ENCODE assay signal across 31 cellular contexts in genomic region chr20:24770628-24771556, GRCh38.
DNase-seq lines count a peak whose midpoint lies in the region; ATAC-seq and TF ChIP-seq lines count a peak whose summit lies in the region.
"Had no signal": no experiment of that assay in that cellular context is flagged by ENCODE, and none has a peak within 500 bp of the region (broad histone marks: within the 10 kb centered on the region; RNA-seq: fewer than 3 reads in every experiment).

No MANE protein-coding gene starts in this region.

- peaks cover 2% of the 10 kb centered on the region for H3K9me3 Mint-ChIP-seq in activated CD8-positive, alpha-beta memory T cell treated with anti-CD3 and anti-CD28 coated beads, Interleukin-2, amount 10 ng/mL, durations not matched to agents 7 days and 5 days (ENCODE audit: low read depth)
- H3K9me3 Mint-ChIP-seq in osteocyte (ENCODE audit: unreplicated experiment), result peaks cover 8% of the 10 kb centered on the region

- peak; percentile 53 for DNase-seq in activated effector memory CD4-positive, alpha-beta T cell treated with anti-CD3 and anti-CD28 coated beads, Interleukin-2, amount 50 U/mL, for 16 hours
- no peak for DNase-seq in activated effector memory CD4-positive, alpha-beta T cell treated with Interleukin-2 at 50 U/mL for 16 hours
- DNase-seq in activated CD8-positive, alpha-beta memory T cell treated with anti-CD3 and anti-CD28 coated beads, Interleukin-2, amount 10 ng/mL, durations not matched to agents 7 days and 5 days, result peak; percentile 28
- DNase-seq in osteocyte (ENCODE audit: extremely low spot score, unreplicated experiment) (peak; percentile 63), NCI-H526 treated with DMSO at 0.1 percent for 48 hours (lab: John Stamatoyannopoulos, UW) (no peak), A673 (ENCODE audit: low spot score) (no peak), sigmoid colon (no peak), DMS79 (lab: John Stamatoyannopoulos, UW) (no peak)
- DNase-seq: activated CD4-positive, alpha-beta T cell treated with anti-CD3 and anti-CD28 coated beads for 36 hours; activated CD8-positive, alpha-beta T cell treated with anti-CD3 and anti-CD28 coated beads, Interleukin-2, amount 10 ng/mL, durations not matched to agents 7 days and 5 days; activated naive CD8-positive, alpha-beta T cell treated with anti-CD3 and anti-CD28 coated beads, Interleukin-2, amount 50 U/mL, for 24 hours; activated T-cell treated with anti-CD3 and anti-CD28 coated beads, Interleukin-2, amount 50 U/mL, for 1 hour; CD8-positive, alpha-beta T cell; central memory CD4-positive, alpha-beta T cell; EL; foreskin fibroblast; HCEC 1CT; mesendoderm; NCI-H1417 treated with DMSO at 0.1 percent for 48 hours; NCI-H2029 treated with DMSO at 0.1 percent for 48 hours; NCI-H526; NK-92 treated with Interleukin-12 subunit alpha and Interleukin-12 subunit beta, amount 100 ng/mL, for 24 hours; PC-9; right cardiac atrium; SHP77 treated with DMSO at 0.1 percent for 48 hours had no signal

- CTCF ChIA-PET in activated CD8-positive, alpha-beta memory T cell treated with anti-CD3 and anti-CD28 coated beads, Interleukin-2, amount 10 ng/mL, durations not matched to agents 7 days and 5 days (lab: Charles Lee), result no interaction called here
- CTCF ChIA-PET in A673 (lab: Charles Lee), result no interaction called here

- H3K4me1 ChIP-seq in A673 (ENCODE audit: insufficient read depth, low read length, poor library complexity, severe bottlenecking), result peaks cover 42% of the 10 kb centered on the region
- H3K4me1 ChIP-seq in sigmoid colon, result no peaks in the 10 kb centered on the region
- H3K4me1 ChIP-seq: esophagus muscularis mucosa, left lung, neural progenitor cell, tibial nerve had no signal

- BruUV-seq in A673 (replicated peaks; lab: Mats Ljungman, UMichigan), result no TSS peak

- TF ChIP-seq CTCF in osteocyte (IDR thresholded peaks at IDR 0.05) (no peak), A673 (conservative IDR thresholded peaks at IDR 0.05; ENCODE audit: low read depth, low read length) (no peak), sigmoid colon (IDR thresholded peaks at IDR 0.05) (no peak)

- peaks cover 29% of the 10 kb centered on the region for H3K27me3 Mint-ChIP-seq in activated CD8-positive, alpha-beta memory T cell treated with anti-CD3 and anti-CD28 coated beads, Interleukin-2, amount 10 ng/mL, durations not matched to agents 7 days and 5 days
- no peaks in the 10 kb centered on the region for H3K27me3 Mint-ChIP-seq in osteocyte (ENCODE audit: unreplicated experiment)

- no peaks in the 10 kb centered on the region for H3K27me3 ChIP-seq in A673 (replicated peaks; ENCODE audit: insufficient read depth, low read depth, low read length, poor library complexity)
- H3K27me3 ChIP-seq in sigmoid colon, result no peaks in the 10 kb centered on the region
- H3K27me3 ChIP-seq: neural progenitor cell, tibial nerve had no signal

- peaks cover 7% of the 10 kb centered on the region for H3K36me3 Mint-ChIP-seq in activated CD8-positive, alpha-beta memory T cell treated with anti-CD3 and anti-CD28 coated beads, Interleukin-2, amount 10 ng/mL, durations not matched to agents 7 days and 5 days
- no peaks in the 10 kb centered on the region for H3K36me3 Mint-ChIP-seq in osteocyte (ENCODE audit: unreplicated experiment)
- H3K36me3 Mint-ChIP-seq: CD8-positive, alpha-beta T cell; neural progenitor cell had no signal

- WGBS in sigmoid colon, 2 donors, result 85 to 89% methylated on average over 17 of the region's 17 CpGs

- ATAC-seq in activated CD8-positive, alpha-beta memory T cell treated with anti-CD3 and anti-CD28 coated beads, Interleukin-2, amount 10 ng/mL, durations not matched to agents 7 days and 5 days, result no peak
- ATAC-seq: activated CD4-positive, alpha-beta T cell treated with anti-CD3 and anti-CD28 coated beads for 36 hours; activated CD8-positive, alpha-beta T cell treated with anti-CD3 and anti-CD28 coated beads, Interleukin-2, amount 10 ng/mL, durations not matched to agents 7 days and 5 days; activated naive CD8-positive, alpha-beta T cell treated with anti-CD3 and anti-CD28 coated beads, Interleukin-2, amount 50 U/mL, for 24 hours; CD8-positive, alpha-beta T cell; HepG2; left lung; right cardiac atrium had no signal

- H3K4me1 Mint-ChIP-seq in activated CD8-positive, alpha-beta memory T cell treated with anti-CD3 and anti-CD28 coated beads, Interleukin-2, amount 10 ng/mL, durations not matched to agents 7 days and 5 days, result peaks cover 25% of the 10 kb centered on the region
- peaks cover 13% of the 10 kb centered on the region for H3K4me1 Mint-ChIP-seq in osteocyte (ENCODE audit: unreplicated experiment)

- H3K9me3 ChIP-seq in A673 (ENCODE audit: low read depth, low read length, poor library complexity, severe bottlenecking) (peaks cover 9% of the 10 kb centered on the region), sigmoid colon (peaks cover 0 to 4% (median 0%) of the 10 kb centered on the region in 4 donors)
- H3K9me3 ChIP-seq: esophagus muscularis mucosa had no signal

- POLR2A ChIA-PET in A673 (lab: Charles Lee; ENCODE audit: low non-redundant PET), result no interaction called here

- H3K4me3 ChIP-seq in A673 (ENCODE audit: low read depth, low read length, poor library complexity, severe bottlenecking), result no peak overlapping the region
- no peak overlapping the region for H3K4me3 ChIP-seq in sigmoid colon
- H3K4me3 ChIP-seq: esophagus muscularis mucosa, left lung, neural progenitor cell, PC-9, tibial nerve had no signal

- intact Hi-C loops in A673 (cut with micrococcal nuclease; ENCODE audit: unreplicated experiment), result no loop called here
- intact Hi-C loops in sigmoid colon (cut with DNase I), result no loop called here

- H3K27ac ChIP-seq in A673 (ENCODE audit: low read depth, low read length, poor library complexity, severe bottlenecking), result no peak overlapping the region
- H3K27ac ChIP-seq in sigmoid colon, result no peak overlapping the region
- H3K27ac ChIP-seq: esophagus muscularis mucosa, left lung, neural progenitor cell, PC-9, tibial nerve had no signal

- TF ChIP-seq EP300 in sigmoid colon (IDR thresholded peaks at IDR 0.05), result no peak

- TF ChIP-seq POLR2A in sigmoid colon (IDR thresholded peaks at IDR 0.05), result no peak

- no peak overlapping the region for H3K27ac Mint-ChIP-seq in activated CD8-positive, alpha-beta memory T cell treated with anti-CD3 and anti-CD28 coated beads, Interleukin-2, amount 10 ng/mL, durations not matched to agents 7 days and 5 days
- no peak overlapping the region for H3K27ac Mint-ChIP-seq in osteocyte (ENCODE audit: unreplicated experiment)
- H3K27ac Mint-ChIP-seq: activated CD4-positive, alpha-beta T cell treated with anti-CD3 and anti-CD28 coated beads for 36 hours; activated CD8-positive, alpha-beta T cell treated with anti-CD3 and anti-CD28 coated beads, Interleukin-2, amount 10 ng/mL, durations not matched to agents 7 days and 5 days; activated naive CD8-positive, alpha-beta T cell treated with anti-CD3 and anti-CD28 coated beads, Interleukin-2, amount 50 U/mL, for 24 hours; CD8-positive, alpha-beta T cell; dendritic cell treated with granulocyte-macrophage colony-stimulating factor and Interleukin-4, amounts not matched to agents 40 ng/mL and 50 ng/mL, for 4 days; neural progenitor cell had no signal

- no peaks in the 10 kb centered on the region for H3K36me3 ChIP-seq in A673 (ENCODE audit: insufficient read depth, low read length, poor library complexity, severe bottlenecking)
- H3K36me3 ChIP-seq in sigmoid colon, result no peaks in the 10 kb centered on the region
- H3K36me3 ChIP-seq: esophagus muscularis mucosa, left lung, neural progenitor cell, tibial nerve had no signal

- H3K4me3 Mint-ChIP-seq in activated CD8-positive, alpha-beta memory T cell treated with anti-CD3 and anti-CD28 coated beads, Interleukin-2, amount 10 ng/mL, durations not matched to agents 7 days and 5 days, result no peak overlapping the region
- no peak overlapping the region for H3K4me3 Mint-ChIP-seq in osteocyte (ENCODE audit: unreplicated experiment)
- H3K4me3 Mint-ChIP-seq: activated CD4-positive, alpha-beta T cell treated with anti-CD3 and anti-CD28 coated beads for 36 hours; activated CD8-positive, alpha-beta T cell treated with anti-CD3 and anti-CD28 coated beads, Interleukin-2, amount 10 ng/mL, durations not matched to agents 7 days and 5 days; activated naive CD8-positive, alpha-beta T cell treated with anti-CD3 and anti-CD28 coated beads, Interleukin-2, amount 50 U/mL, for 24 hours; CD8-positive, alpha-beta T cell; dendritic cell treated with granulocyte-macrophage colony-stimulating factor and Interleukin-4, amounts not matched to agents 40 ng/mL and 50 ng/mL, for 4 days; neural progenitor cell had no signal

Comparison
In these comparisons a context has a peak if more than half of its experiments do, and no peak if none do; other contexts are left out.
1. DNase-seq: peak in activated effector memory CD4-positive, alpha-beta T cell treated with anti-CD3 and anti-CD28 coated beads, Interleukin-2, amount 50 U/mL, for 16 hours (single experiment), activated CD8-positive, alpha-beta memory T cell treated with anti-CD3 and anti-CD28 coated beads, Interleukin-2, amount 10 ng/mL, durations not matched to agents 7 days and 5 days (single experiment) and osteocyte (single experiment); none in activated effector memory CD4-positive, alpha-beta T cell treated with Interleukin-2 at 50 U/mL for 16 hours (single experiment), NCI-H526 treated with DMSO at 0.1 percent for 48 hours (single experiment), A673 (single experiment), sigmoid colon (single experiment) and DMS79 (single experiment).